ENCODE assay signal across 8 cellular contexts in genomic region chr19:15555759-15556633, GRCh38. TPM values are rescaled to one million over a fixed set of nuclear protein-coding genes. Genes with fewer than 3 reads are reported as not detected.
A peak's percentile ranks its signal among the peaks of the same experiment; 100 is the strongest.
DNase-seq lines count a peak whose midpoint lies in the region; ATAC-seq lines count a peak whose summit lies in the region.

No MANE protein-coding gene starts in this region.

- no peak overlapping the region for H3K27ac ChIP-seq in ACC112 (ENCODE audit: low read depth, low read length)

- no peaks in the 10 kb centered on the region for H3K79me2 ChIP-seq in ACC112 (ENCODE audit: control insufficient read depth, insufficient read depth, low read length, unreplicated experiment)

- no peaks in the 10 kb centered on the region for H3K36me3 ChIP-seq in ACC112 (ENCODE audit: insufficient read depth, low read length)

- H3K4me3 ChIP-seq in ACC112 (ENCODE audit: low read depth, low read length): peak overlapping the region; percentile 62

- peak overlapping the region; percentile 20 for H2AFZ ChIP-seq in ACC112 (ENCODE audit: low read length, unreplicated experiment)

- ATAC-seq in GM18868 (IDR thresholded peaks at IDR 0.05; ENCODE audit: unreplicated experiment) (peak; percentile 75), HG03378 (IDR thresholded peaks at IDR 0.05; ENCODE audit: unreplicated experiment) (peak; percentile 72)

- no peaks in the 10 kb centered on the region for H3K27me3 ChIP-seq in ACC112 (ENCODE audit: insufficient read depth, low read length)

- DNase-seq in NCI-H524 (lab: John Stamatoyannopoulos, UW): peak; percentile 85 to 94
- DNase-seq in activated CD4-positive, alpha-beta T cell treated with anti-CD3 and anti-CD28 coated beads for 1 hour: peak; percentile 93
- peak; percentile 81 for DNase-seq in cerebellum (ENCODE audit: low spot score)
- peak; percentile 56 for DNase-seq in kidney glomerular epithelial cell (lab: John Stamatoyannopoulos, UW)
- peak; percentile 95 to 99 for DNase-seq in stimulated activated CD4-positive, alpha-beta T cell treated with anti-CD3 and anti-CD28 coated beads, Interleukin-1b, Interleukin-23, amount 100 ng/mL, for 1 hour (ENCODE audit: low read depth in 2 of 2)

- no peaks in the 10 kb centered on the region for H3K4me1 ChIP-seq in ACC112 (ENCODE audit: control insufficient read depth, insufficient read depth, low read length, unreplicated experiment)

RNA-seq across cellular contexts. Expression of gene CYP4F22, which starts 47.7 kb away (rescaled TPM):
- total RNA-seq in cerebellum: not detected

RNA-seq across cellular contexts. Expression of gene CYP4F8, which starts 59.0 kb away (rescaled TPM):
- total RNA-seq in cerebellum: not detected
